Comparison of ENCODE assay signal across 19 cellular contexts in genomic region chr6:17666646-17667045, GRCh38. TPM values are rescaled to one million over a fixed set of nuclear protein-coding genes. Genes with fewer than 3 reads are reported as not detected.
DNase-seq lines count a peak whose midpoint lies in the region; ATAC-seq and TF ChIP-seq lines count a peak whose summit lies in the region.
"Had no signal": no experiment of that assay in that cellular context is flagged by ENCODE, and none has a peak within 500 bp of the region (broad histone marks: within the 10 kb centered on the region; RNA-seq: fewer than 3 reads in every experiment).

No MANE protein-coding gene starts in this region.

- H3K36me3 Mint-ChIP-seq in CD8-positive, alpha-beta T cell, result peaks cover 81% of the 10 kb centered on the region
- H3K36me3 Mint-ChIP-seq in central memory CD8-positive, alpha-beta T cell (ENCODE audit: insufficient read depth), result peaks cover 60% of the 10 kb centered on the region
- peaks cover 23% of the 10 kb centered on the region for H3K36me3 Mint-ChIP-seq in natural killer cell treated with Interleukin-12 subunit alpha and Interleukin-12 subunit beta and Interleukin-15 and Interleukin-18, amount 100 ng/mL, for 72 hours

- H3K27ac ChIP-seq in CD8-positive, alpha-beta T cell (ENCODE audit: low read depth, low read length), result no peak overlapping the region
- peak overlapping the region in 28 of 59 donors; percentile 0 to 79 (median 37) for H3K27ac ChIP-seq in dorsolateral prefrontal cortex
- H3K27ac ChIP-seq: coronary artery, ovary had no signal

- no peaks in the 10 kb centered on the region for H3K27me3 ChIP-seq in CD8-positive, alpha-beta T cell (ENCODE audit: insufficient read depth, low read length)
- H3K27me3 ChIP-seq in dorsolateral prefrontal cortex, result no peaks in the 10 kb centered on the region
- H3K27me3 ChIP-seq: ovary had no signal

- POLR2A ChIA-PET in CD8-positive, alpha-beta T cell (lab: Charles Lee), result interaction anchor here (1.8 kb wide), 1 partner anchor 65 kb away, joined by 4 read pairs; no protein-coding TSS in a partner anchor

- H3K9me3 Mint-ChIP-seq in CD8-positive, alpha-beta T cell, result no peaks in the 10 kb centered on the region
- H3K9me3 Mint-ChIP-seq in central memory CD8-positive, alpha-beta T cell, result no peaks in the 10 kb centered on the region
- H3K9me3 Mint-ChIP-seq in natural killer cell treated with Interleukin-12 subunit alpha and Interleukin-12 subunit beta and Interleukin-15 and Interleukin-18, amount 100 ng/mL, for 72 hours, result no peaks in the 10 kb centered on the region

- no peaks in the 10 kb centered on the region for H3K27me3 Mint-ChIP-seq in CD8-positive, alpha-beta T cell (ENCODE audit: low read depth)
- H3K27me3 Mint-ChIP-seq in central memory CD8-positive, alpha-beta T cell, result no peaks in the 10 kb centered on the region
- no peaks in the 10 kb centered on the region for H3K27me3 Mint-ChIP-seq in natural killer cell treated with Interleukin-12 subunit alpha and Interleukin-12 subunit beta and Interleukin-15 and Interleukin-18, amount 100 ng/mL, for 72 hours

- no peaks in the 10 kb centered on the region for H3K9me3 ChIP-seq in CD8-positive, alpha-beta T cell (ENCODE audit: low read length)
- H3K9me3 ChIP-seq: ovary, SK-N-SH had no signal

- CTCF ChIA-PET in CD8-positive, alpha-beta T cell (lab: Charles Lee), result interaction anchor here (0.7 to 2.3 kb wide), 2 partner anchors 35 to 37 kb away, joined by 3 to 6 read pairs; no protein-coding TSS in a partner anchor

- H3K4me3 ChIP-seq in CD8-positive, alpha-beta T cell (ENCODE audit: low read depth, low read length), result no peak overlapping the region
- no peak overlapping the region for H3K4me3 ChIP-seq in dorsolateral prefrontal cortex
- H3K4me3 ChIP-seq: coronary artery, lung, ovary had no signal

- no peak overlapping the region for H3K4me3 Mint-ChIP-seq in CD8-positive, alpha-beta T cell
- no peak overlapping the region for H3K4me3 Mint-ChIP-seq in central memory CD8-positive, alpha-beta T cell
- peak overlapping the region; percentile 3 for H3K4me3 Mint-ChIP-seq in natural killer cell treated with Interleukin-12 subunit alpha and Interleukin-12 subunit beta and Interleukin-15 and Interleukin-18, amount 100 ng/mL, for 72 hours

- intact Hi-C loops in CD8-positive, alpha-beta T cell (cut with DNase I, micrococcal nuclease), result loop anchor here in 1 of 2 experiments (5.0 kb wide), 1 partner anchor 36 kb away; no protein-coding TSS in a partner anchor
- intact Hi-C loops in dorsolateral prefrontal cortex (cut with DNase I), result loop anchor here in 1 of 2 donors (5.0 kb wide), 1 partner anchor 36 kb away; no protein-coding TSS in a partner anchor

- DNase-seq in CD8-positive, alpha-beta T cell, result no peak
- DNase-seq in RPMI7951 (ENCODE audit: low read depth) (peak; percentile 28), dorsolateral prefrontal cortex (no peak)
- DNase-seq in central memory CD8-positive, alpha-beta T cell (ENCODE audit: low spot score in 2 of 2), result no peak
- no peak for DNase-seq in natural killer cell treated with Interleukin-12 subunit alpha and Interleukin-12 subunit beta and Interleukin-15 and Interleukin-18, amount 100 ng/mL, for 72 hours (ENCODE audit: low spot score)
- DNase-seq: activated CD4-positive, CD25-positive, alpha-beta regulatory T cell; activated CD8-positive, alpha-beta memory T cell treated with anti-CD3 and anti-CD28 coated beads for 24 hours; DMS153; KBM-7; kidney glomerular epithelial cell; NCI-H2171 treated with DMSO at 0.1 percent for 48 hours; NCI-H526 treated with DMSO at 0.1 percent for 48 hours; ovary; RPMI8226; SK-N-SH had no signal

- TF ChIP-seq CTCF in CD8-positive, alpha-beta T cell (IDR thresholded peaks at IDR 0.05), result no peak
- TF ChIP-seq CTCF in dorsolateral prefrontal cortex (IDR thresholded peaks at IDR 0.05 in 54 of 56, conservative IDR thresholded peaks at IDR 0.05 in 2 of 56; ENCODE audit: low read depth in 1 of 56, partially characterized antibody in 56 of 56), result no peak

- peak overlapping the region; percentile 74 for H3K27ac Mint-ChIP-seq in CD8-positive, alpha-beta T cell
- H3K27ac Mint-ChIP-seq in central memory CD8-positive, alpha-beta T cell (ENCODE audit: low read depth), result peak overlapping the region; percentile 48
- H3K27ac Mint-ChIP-seq in natural killer cell treated with Interleukin-12 subunit alpha and Interleukin-12 subunit beta and Interleukin-15 and Interleukin-18, amount 100 ng/mL, for 72 hours, result peak overlapping the region; percentile 31 to 68

- ATAC-seq in CD8-positive, alpha-beta T cell, result no peak
- no peak for ATAC-seq in central memory CD8-positive, alpha-beta T cell (replicated peaks; ENCODE audit: extremely low read depth, poor library complexity, severe bottlenecking)
- no peak for ATAC-seq in natural killer cell treated with Interleukin-12 subunit alpha and Interleukin-12 subunit beta and Interleukin-15 and Interleukin-18, amount 100 ng/mL, for 72 hours
- no peak for ATAC-seq in HG02840 (IDR thresholded peaks at IDR 0.05; ENCODE audit: low FRiP score, unreplicated experiment)
- no peak for ATAC-seq in GM21528 (IDR thresholded peaks at IDR 0.05; ENCODE audit: low FRiP score, unreplicated experiment)

- peaks cover 25% of the 10 kb centered on the region for H3K4me1 Mint-ChIP-seq in CD8-positive, alpha-beta T cell (ENCODE audit: low read depth)
- H3K4me1 Mint-ChIP-seq in central memory CD8-positive, alpha-beta T cell, result peaks cover 41% of the 10 kb centered on the region
- peaks cover 24 to 43% of the 10 kb centered on the region in 2 donors for H3K4me1 Mint-ChIP-seq in natural killer cell treated with Interleukin-12 subunit alpha and Interleukin-12 subunit beta and Interleukin-15 and Interleukin-18, amount 100 ng/mL, for 72 hours (ENCODE audit: low read depth in 2 of 2)

- peaks cover 15% of the 10 kb centered on the region for H3K4me1 ChIP-seq in CD8-positive, alpha-beta T cell (ENCODE audit: insufficient read depth, low read length)

- H3K36me3 ChIP-seq in CD8-positive, alpha-beta T cell (ENCODE audit: insufficient read depth, low read length), result peaks cover 27% of the 10 kb centered on the region
- H3K36me3 ChIP-seq: ovary had no signal

RNA-seq across cellular contexts. Expression of gene NUP153, which starts 40.1 kb away (rescaled TPM):
- 10 to 100 TPM; 76.4 to 77.7 TPM for total RNA-seq in CD8-positive, alpha-beta T cell
- total RNA-seq in RPMI7951 (2014; rRNA removed; shearing (Covaris generic)), result 31.7 and 42.7 TPM in 2 replicates
- total RNA-seq in natural killer cell treated with Interleukin-12 subunit alpha and Interleukin-12 subunit beta and Interleukin-15 and Interleukin-18, amount 100 ng/mL, for 72 hours, result 100 to 1,000 TPM in 1 of 2 donors, 10 to 100 TPM in 1; 76.6 to 117 TPM
- 10 to 100 TPM; 26.7 to 40.0 (median 33.5) TPM for total RNA-seq in dorsolateral prefrontal cortex
